ENCODE assay signal across 8 cellular contexts in the genomic region with DNA sequence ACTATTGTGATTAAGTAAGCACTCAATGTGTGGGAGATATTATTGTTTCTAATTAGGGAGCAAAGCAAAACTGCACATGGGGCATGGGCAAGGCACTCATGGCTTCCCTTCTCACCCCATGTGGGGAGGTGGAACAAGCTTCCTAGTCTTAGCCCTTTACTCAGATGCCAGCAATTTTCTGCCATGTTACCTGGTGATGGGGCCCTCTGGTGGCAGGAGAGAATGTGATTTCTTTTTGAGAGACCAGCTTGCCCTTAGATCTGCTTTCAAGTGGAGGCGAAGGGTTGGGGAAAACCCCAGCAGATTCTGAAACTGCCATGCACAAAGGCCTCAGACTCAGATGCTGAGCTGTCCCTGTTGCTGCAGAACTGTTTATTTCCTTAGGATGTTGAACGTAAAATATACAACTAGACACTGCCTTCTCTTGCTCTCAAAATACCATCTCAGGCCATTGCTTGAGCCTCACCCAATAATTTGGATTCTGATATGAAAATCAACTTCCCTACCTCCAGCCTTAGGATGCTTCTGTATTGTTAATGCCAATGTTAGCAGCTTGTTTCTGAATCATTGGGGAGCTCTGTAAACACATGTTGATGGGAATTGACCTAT.
DNase-seq lines count a peak whose midpoint lies in the region; ATAC-seq and TF ChIP-seq lines count a peak whose summit lies in the region.

No MANE protein-coding gene starts in this region.

- TF ChIP-seq POLR2A in suprapubic skin (IDR thresholded peaks at IDR 0.05): no peak

- H3K36me3 Mint-ChIP-seq in immature natural killer cell: no peaks in the 10 kb centered on the region

- no peaks in the 10 kb centered on the region for H3K9me3 ChIP-seq in suprapubic skin

- no peak overlapping the region for H3K27ac Mint-ChIP-seq in immature natural killer cell

- DNase-seq in GM10266 (ENCODE audit: extremely low spot score) (peak; percentile 77), SK-N-DZ (ENCODE audit: low spot score) (peak; percentile 72), immature natural killer cell (peak; percentile 32 to 59 (median 42)), suprapubic skin (ENCODE audit: low spot score in 2 of 2) (no peak)
- DNase-seq in Jurkat, Clone E6-1 (ENCODE audit: low read depth, low spot score): peak; percentile 75
- peak; percentile 78 for DNase-seq in activated naive CD4-positive, alpha-beta T cell treated with anti-CD3 and anti-CD28 coated beads, Interleukin-2, amount 50 U/mL, for 16 hours
- peak; percentile 38 to 49 (median 49) for DNase-seq in stimulated activated CD4-positive, alpha-beta T cell treated with anti-CD3 and anti-CD28 coated beads, TNF-alpha, amount 100 ng/mL, for 1 hour (ENCODE audit: low read depth in 3 of 3, low spot score in 1 of 3)

- no peak overlapping the region for H3K4me3 Mint-ChIP-seq in immature natural killer cell

- H3K36me3 ChIP-seq in suprapubic skin: no peaks in the 10 kb centered on the region

- peak; percentile 75 for TF ChIP-seq CTCF in GM10266 (IDR thresholded peaks at IDR 0.05; ENCODE audit: control insufficient read depth, insufficient read depth, low read depth, missing control alignments)
- peak in 1 of 2 donors; percentile 26 for TF ChIP-seq CTCF in suprapubic skin (IDR thresholded peaks at IDR 0.05)

- H3K9me3 Mint-ChIP-seq in immature natural killer cell: no peaks in the 10 kb centered on the region

- H3K4me3 ChIP-seq in Jurkat, Clone E6-1 (ENCODE audit: low read length): no peak overlapping the region
- H3K4me3 ChIP-seq in suprapubic skin: no peak overlapping the region

- H3K4me1 Mint-ChIP-seq in immature natural killer cell: no peaks in the 10 kb centered on the region

- H3K27ac ChIP-seq in suprapubic skin: no peak overlapping the region

- 48% methylated on average over 2 of the region's 2 CpGs for WGBS in suprapubic skin

- H3K4me1 ChIP-seq in suprapubic skin: no peaks in the 10 kb centered on the region

- ATAC-seq in GM21717 (IDR thresholded peaks at IDR 0.05; ENCODE audit: unreplicated experiment): peak; percentile 98

- no peak for TF ChIP-seq EP300 in suprapubic skin (IDR thresholded peaks at IDR 0.05)

- H3K27me3 Mint-ChIP-seq in immature natural killer cell (ENCODE audit: low read depth in 3 of 3): no peaks in the 10 kb centered on the region

- no peaks in the 10 kb centered on the region for H3K27me3 ChIP-seq in suprapubic skin

Comparison
In these comparisons a context has a peak if more than half of its experiments do, and no peak if none do; other contexts are left out.
1. DNase-seq: peak in GM10266 (single experiment), Jurkat, Clone E6-1 (single experiment), SK-N-DZ (single experiment), activated naive CD4-positive, alpha-beta T cell treated with anti-CD3 and anti-CD28 coated beads, Interleukin-2, amount 50 U/mL, for 16 hours (single experiment), immature natural killer cell (3 of 3) and stimulated activated CD4-positive, alpha-beta T cell treated with anti-CD3 and anti-CD28 coated beads, TNF-alpha, amount 100 ng/mL, for 1 hour (3 of 3); none in suprapubic skin (0 of 2).